Comparison of ENCODE assay signal across 23 cellular contexts in the genomic region with DNA sequence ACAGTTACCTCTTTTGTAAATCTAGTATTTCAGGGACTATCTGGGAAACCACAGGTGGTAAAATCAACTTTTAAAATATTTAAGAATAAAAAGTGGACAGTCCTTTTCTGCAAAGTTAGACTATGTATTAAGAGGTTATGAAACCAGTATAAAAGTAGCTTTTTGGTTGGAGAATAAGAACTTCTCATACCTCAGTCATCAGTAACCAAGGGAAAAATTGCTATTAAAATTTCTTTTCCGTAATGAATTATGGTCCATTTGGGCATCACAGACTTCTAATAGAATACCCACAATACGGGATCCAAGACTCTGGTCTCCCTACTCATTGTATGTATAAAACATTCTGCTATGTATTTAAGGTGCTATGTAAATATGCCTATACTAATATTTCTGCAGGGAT. TPM values are rescaled to one million over a fixed set of nuclear protein-coding genes. Genes with fewer than 3 reads are reported as not detected.
DNase-seq lines count a peak whose midpoint lies in the region; ATAC-seq, FAIRE-seq and TF ChIP-seq lines count a peak whose summit lies in the region.
"Had no signal": no experiment of that assay in that cellular context is flagged by ENCODE, and none has a peak within 500 bp of the region (broad histone marks: within the 10 kb centered on the region; RNA-seq: fewer than 3 reads in every experiment).

No MANE protein-coding gene starts in this region.

- DNase-seq in HFFc6 (no peak), astrocyte (ENCODE audit: low read depth) (no peak), dedifferentiated amniotic fluid mesenchymal stem cell (ENCODE audit: extremely low spot score) (no peak)
- no peak for DNase-seq in activated CD4-positive, CD25-positive, alpha-beta regulatory T cell treated with anti-CD3 and anti-CD28 coated beads, Interleukin-2, amount 50 U/mL, for 72 hours
- DNase-seq in naive thymus-derived CD4-positive, alpha-beta T cell = no peak
- DNase-seq: ACHN; CD4-positive, alpha-beta T cell; COR-L47; DMS 273 treated with DMSO at 0.1 percent for 48 hours; DMS79 treated with DMSO at 0.1 percent for 48 hours; GOT3; MV-4-11; NCI-H1105 treated with DMSO at 0.1 percent for 48 hours; NCI-H2029 treated with DMSO at 0.1 percent for 48 hours; NCI-H524 treated with DMSO at 0.1 percent for 48 hours; OCI-M1 had no signal

- no peaks in the 10 kb centered on the region for H3K9me3 ChIP-seq in astrocyte (ENCODE audit: insufficient read depth, low read depth, low read length)
- no peaks in the 10 kb centered on the region for H3K9me3 ChIP-seq in muscle layer of duodenum (ENCODE audit: control insufficient read depth in 1 of 2, low read length in 2 of 2)
- no peaks in the 10 kb centered on the region for H3K9me3 ChIP-seq in subcutaneous abdominal adipose tissue (ENCODE audit: control insufficient read depth in 5 of 5, low read length in 5 of 5)
- no peaks in the 10 kb centered on the region for H3K9me3 ChIP-seq in naive thymus-derived CD4-positive, alpha-beta T cell (ENCODE audit: control insufficient read depth in 2 of 3, low read length in 3 of 3)
- H3K9me3 ChIP-seq: BLaER1, SJSA1 had no signal

- intact Hi-C loops in naive thymus-derived CD4-positive, alpha-beta T cell (cut with micrococcal nuclease) = no loop called here

- CTCF ChIA-PET in naive thymus-derived CD4-positive, alpha-beta T cell (lab: Charles Lee) = no interaction called here

- FAIRE-seq in astrocyte (lab: Jason Lieb, UNC) = no peak
- FAIRE-seq: HTR-8/SVneo, RCC 7860 had no signal

- H3K27me3 Mint-ChIP-seq in HFFc6 (ENCODE audit: insufficient read depth) (no peaks in the 10 kb centered on the region), astrocyte (ENCODE audit: low read depth, unreplicated experiment) (no peaks in the 10 kb centered on the region)
- no peaks in the 10 kb centered on the region for H3K27me3 Mint-ChIP-seq in naive thymus-derived CD4-positive, alpha-beta T cell
- H3K27me3 Mint-ChIP-seq: CD4-positive, alpha-beta T cell had no signal

- H3K27ac Mint-ChIP-seq in HFFc6 = peak overlapping the region; percentile 89
- peak overlapping the region; percentile 73 for H3K27ac Mint-ChIP-seq in astrocyte (ENCODE audit: unreplicated experiment)
- no peak overlapping the region for H3K27ac Mint-ChIP-seq in naive thymus-derived CD4-positive, alpha-beta T cell
- H3K27ac Mint-ChIP-seq: CD4-positive, alpha-beta T cell had no signal

- H3K9me3 Mint-ChIP-seq in HFFc6 (no peaks in the 10 kb centered on the region), astrocyte (ENCODE audit: unreplicated experiment) (no peaks in the 10 kb centered on the region)
- no peaks in the 10 kb centered on the region for H3K9me3 Mint-ChIP-seq in naive thymus-derived CD4-positive, alpha-beta T cell
- H3K9me3 Mint-ChIP-seq: CD4-positive, alpha-beta T cell had no signal

- H3K4me3 ChIP-seq in astrocyte (ENCODE audit: insufficient read depth, low read depth, low read length) (no peak overlapping the region), muscle layer of duodenum (ENCODE audit: low read depth in 1 of 2, low read length in 2 of 2) (no peak overlapping the region), subcutaneous abdominal adipose tissue (ENCODE audit: low read depth in 1 of 5, low read length in 5 of 5) (no peak overlapping the region)
- H3K4me3 ChIP-seq in naive thymus-derived CD4-positive, alpha-beta T cell (ENCODE audit: low read length) = no peak overlapping the region
- H3K4me3 ChIP-seq: BLaER1, SJSA1 had no signal

- no peak for TF ChIP-seq CTCF in HFFc6 (IDR thresholded peaks at IDR 0.05)
- no peak for TF ChIP-seq CTCF in astrocyte (IDR thresholded peaks at IDR 0.05; ENCODE audit: insufficient read depth, low read depth, low read length)

- H3K36me3 ChIP-seq in astrocyte (ENCODE audit: insufficient read depth, low read length) (no peaks in the 10 kb centered on the region), muscle layer of duodenum (ENCODE audit: control insufficient read depth in 1 of 2, insufficient read depth in 2 of 2, low read length in 2 of 2) (no peaks in the 10 kb centered on the region), subcutaneous abdominal adipose tissue (ENCODE audit: control insufficient read depth in 5 of 5, insufficient read depth in 5 of 5, low read length in 5 of 5) (no peaks in the 10 kb centered on the region)
- no peaks in the 10 kb centered on the region for H3K36me3 ChIP-seq in naive thymus-derived CD4-positive, alpha-beta T cell (ENCODE audit: control insufficient read depth in 2 of 3, insufficient read depth in 3 of 3, low read length in 3 of 3)

- POLR2A ChIA-PET in naive thymus-derived CD4-positive, alpha-beta T cell (lab: Charles Lee) = no interaction called here

- H3K9ac ChIP-seq in astrocyte (ENCODE audit: low read length) (no peak overlapping the region), subcutaneous abdominal adipose tissue (ENCODE audit: low read length in 5 of 5) (no peak overlapping the region)
- H3K9ac ChIP-seq: BLaER1 had no signal

- H2AFZ ChIP-seq in astrocyte (ENCODE audit: low read depth, low read length) = no peak overlapping the region

- H3K4me2 ChIP-seq in astrocyte (ENCODE audit: low read length) = no peak overlapping the region
- H3K4me2 ChIP-seq: BLaER1 had no signal

- no peaks in the 10 kb centered on the region for H3K27me3 ChIP-seq in astrocyte (ENCODE audit: insufficient read depth, low read length)
- no peaks in the 10 kb centered on the region for H3K27me3 ChIP-seq in muscle layer of duodenum (ENCODE audit: low read depth, low read length)
- H3K27me3 ChIP-seq in subcutaneous abdominal adipose tissue (ENCODE audit: control insufficient read depth in 5 of 5, insufficient read depth in 4 of 5, low read length in 5 of 5) = no peaks in the 10 kb centered on the region
- H3K27me3 ChIP-seq in naive thymus-derived CD4-positive, alpha-beta T cell (ENCODE audit: control insufficient read depth in 2 of 2, insufficient read depth in 2 of 2, low read length in 2 of 2) = no peaks in the 10 kb centered on the region
- H3K27me3 ChIP-seq: BLaER1, SJSA1 had no signal

- no peak for ATAC-seq in GM21619 (IDR thresholded peaks at IDR 0.05; ENCODE audit: unreplicated experiment)
- no peak for ATAC-seq in naive thymus-derived CD4-positive, alpha-beta T cell

- H3K4me1 Mint-ChIP-seq in HFFc6 (ENCODE audit: low read depth) (peaks cover 71% of the 10 kb centered on the region), astrocyte (ENCODE audit: low read depth, unreplicated experiment) (peaks cover 38% of the 10 kb centered on the region)
- peaks cover 2 to 24% (median 20%) of the 10 kb centered on the region in 7 donors for H3K4me1 Mint-ChIP-seq in naive thymus-derived CD4-positive, alpha-beta T cell

- H3K79me2 ChIP-seq in astrocyte (ENCODE audit: insufficient read depth, low read length) = peaks cover 63% of the 10 kb centered on the region

- no peaks in the 10 kb centered on the region for H4K20me1 ChIP-seq in astrocyte (ENCODE audit: insufficient read depth, low read length)

- H3K27ac ChIP-seq in astrocyte (ENCODE audit: low read depth, low read length) (peak overlapping the region; percentile 48), muscle layer of duodenum (ENCODE audit: low read length) (peak overlapping the region; percentile 42), subcutaneous abdominal adipose tissue (ENCODE audit: low read depth, low read length) (peak overlapping the region; percentile 80)
- H3K27ac ChIP-seq in naive thymus-derived CD4-positive, alpha-beta T cell (ENCODE audit: low read depth, low read length) = no peak overlapping the region
- H3K27ac ChIP-seq: BLaER1 had no signal

- 0 out of 2 replicates have a peak, but pooled peaks cover 6% of the 10 kb centered on the region for H3K36me3 Mint-ChIP-seq in HFFc6 (ENCODE audit: low read depth)
- H3K36me3 Mint-ChIP-seq in astrocyte (ENCODE audit: low read depth, unreplicated experiment) = peaks cover 3% of the 10 kb centered on the region
- H3K36me3 Mint-ChIP-seq in naive thymus-derived CD4-positive, alpha-beta T cell = peaks cover 0 to 1% (median 0%) of the 10 kb centered on the region in 5 donors

- peak overlapping the region; percentile 73; the same call in 1 of the 2 replicates for H3K4me3 Mint-ChIP-seq in HFFc6
- H3K4me3 Mint-ChIP-seq in astrocyte (ENCODE audit: unreplicated experiment) = no peak overlapping the region
- H3K4me3 Mint-ChIP-seq in naive thymus-derived CD4-positive, alpha-beta T cell = no peak overlapping the region
- H3K4me3 Mint-ChIP-seq: CD4-positive, alpha-beta T cell had no signal

- peaks cover 24% of the 10 kb centered on the region for H3K4me1 ChIP-seq in astrocyte (ENCODE audit: insufficient read depth, low read length)
- peaks cover 0 to 6% of the 10 kb centered on the region in 2 donors for H3K4me1 ChIP-seq in muscle layer of duodenum (ENCODE audit: control insufficient read depth in 1 of 2, insufficient read depth in 2 of 2, low read length in 2 of 2)
- peaks cover 4 to 18% (median 15%) of the 10 kb centered on the region in 5 donors for H3K4me1 ChIP-seq in subcutaneous abdominal adipose tissue (ENCODE audit: control insufficient read depth in 5 of 5, insufficient read depth in 5 of 5, low read length in 5 of 5)
- H3K4me1 ChIP-seq in naive thymus-derived CD4-positive, alpha-beta T cell (ENCODE audit: control insufficient read depth in 2 of 2, insufficient read depth in 2 of 2, low read length in 2 of 2) = no peaks in the 10 kb centered on the region
- H3K4me1 ChIP-seq: BLaER1 had no signal

RNA-seq across cellular contexts. Expression of a gene that starts 51.9 kb away (rescaled TPM):
- 10 to 100 TPM; 54.1 to 65.9 (median 61.2) TPM for total RNA-seq in HFFc6 (2021; fragmentation: NEBNext Ultra II Directional; extraction: Animal tissue kit (Norgen Biotek cat#: 25700))
- 71.6 and 110 TPM in 2 replicates for total RNA-seq in astrocyte
- total RNA-seq in naive thymus-derived CD4-positive, alpha-beta T cell = 10 to 100 TPM; 10.3 to 20.1 (median 18.6) TPM
- 1 to 10 TPM; 1.9 to 2.0 TPM for polyA plus RNA-seq in naive thymus-derived CD4-positive, alpha-beta T cell

Comparison
In these comparisons a context has a peak if more than half of its experiments do, and no peak if none do; other contexts are left out.
1. H3K27ac Mint-ChIP-seq: peak in HFFc6 (single experiment) and astrocyte (single experiment); none in naive thymus-derived CD4-positive, alpha-beta T cell (0 of 9).